ENCODE assay signal across 5 cellular contexts in genomic region chr12:105308839-105309238, GRCh38. TPM values are rescaled to one million over a fixed set of nuclear protein-coding genes. Genes with fewer than 3 reads are reported as not detected.
DNase-seq lines count a peak whose midpoint lies in the region; ATAC-seq, FAIRE-seq and TF ChIP-seq lines count a peak whose summit lies in the region.
"Not testable (repeated sequence)": the region's sequence is repeated elsewhere in the genome, so short reads cannot be mapped to it uniquely, and the experiment has no call there.

No MANE protein-coding gene starts in this region.

- WGBS in HepG2 (ENCODE audit: low lambda C conversion rate), result 96% methylated on average over 4 of the region's 4 CpGs
- no CpG with 5 or more reads among the region's 4 CpGs for WGBS in trophoblast cell (ENCODE audit: extremely low coverage, insufficient coverage, insufficient read length)

- H2BK12ac ChIP-seq in trophoblast cell (ENCODE audit: low read length), result peak overlapping the region; percentile 84

- CTCF ChIA-PET in HepG2 (lab: Yijun Ruan, JAX; ENCODE audit: low intra/inter-chr PET ratio, low total read pairs), result not testable (repeated sequence)

- TF ChIP-seq CTCF in 22Rv1 (IDR thresholded peaks at IDR 0.05); ascending aorta (IDR thresholded peaks at IDR 0.05); endothelial cell (IDR thresholded peaks at IDR 0.05; ENCODE audit: unreplicated experiment); HepG2 (CRISPR knock-in tag; IDR thresholded peaks at IDR 0.05): not testable (repeated sequence)

- in situ Hi-C loops in HepG2 (cut with HindIII; ENCODE audit: extremely low pct_ligation_motif_present, low pct_unique_long_range_greater_than_20kb), result not testable (repeated sequence)

- not testable (repeated sequence) for TF ChIP-seq EP300 in HepG2 (IDR thresholded peaks at IDR 0.05; ENCODE audit: low read depth in 2 of 2, low read length in 2 of 2); HepG2 (CRISPR knock-in tag; IDR thresholded peaks at IDR 0.05; ENCODE audit: borderline replicate concordance)

- peaks cover 12% of the 10 kb centered on the region for H3K4me1 Mint-ChIP-seq in endothelial cell (ENCODE audit: unreplicated experiment)

- peaks cover 11 to 12% of the 10 kb centered on the region in 2 donors for H3K4me1 ChIP-seq in ascending aorta
- H3K4me1 ChIP-seq in HepG2 (ENCODE audit: insufficient read depth, low read length), result peaks cover 12% of the 10 kb centered on the region
- H3K4me1 ChIP-seq in trophoblast cell (ENCODE audit: control insufficient read depth in 1 of 2, insufficient read depth in 2 of 2, low read length in 2 of 2), result not testable (repeated sequence)

- H3K27ac ChIP-seq in 22Rv1 (peak overlapping the region; percentile 58), ascending aorta (peak overlapping the region; percentile 75 to 78), trophoblast cell (ENCODE audit: low read depth, low read length) (peak overlapping the region; percentile 46)
- H3K27ac ChIP-seq in HepG2 (ENCODE audit: extremely low read length, insufficient read depth, low read length), result not testable (repeated sequence)

- not testable (repeated sequence) for H4K12ac ChIP-seq in trophoblast cell (ENCODE audit: low read depth, low read length)

- H3K79me1 ChIP-seq in trophoblast cell (ENCODE audit: low read length), result not testable (repeated sequence)

- not testable (repeated sequence) for H3K27me3 ChIP-seq in ascending aorta; HepG2 (ENCODE audit: control insufficient read depth in 1 of 2, insufficient read depth in 2 of 2, low read length in 2 of 2); trophoblast cell (ENCODE audit: insufficient read depth, low read length)

- H3K27me3 Mint-ChIP-seq in endothelial cell (ENCODE audit: unreplicated experiment), result not testable (repeated sequence)

- not testable (repeated sequence) for H3K4ac ChIP-seq in trophoblast cell (ENCODE audit: low read depth, low read length)

- H3K23ac ChIP-seq in trophoblast cell (ENCODE audit: low read length), result not testable (repeated sequence)

- H3K9me3 Mint-ChIP-seq in endothelial cell (ENCODE audit: unreplicated experiment), result not testable (repeated sequence)

- not testable (repeated sequence) for BruUV-seq in HepG2 (replicated peaks; lab: Mats Ljungman, UMichigan)

- not testable (repeated sequence) for DNase-seq in ascending aorta (ENCODE audit: low spot score in 2 of 2); endothelial cell (ENCODE audit: low spot score); HepG2 (ENCODE audit: low spot score)
- DNase-seq in trophoblast cell, result peak; percentile 38 to 68

- H2BK120ac ChIP-seq in trophoblast cell (ENCODE audit: insufficient read depth, low read length, poor library complexity), result peak overlapping the region; percentile 93

- not testable (repeated sequence) for H3K9me3 ChIP-seq in ascending aorta; HepG2 (ENCODE audit: low read length); trophoblast cell (ENCODE audit: insufficient read depth, low read depth, low read length)

- H2AFZ ChIP-seq in HepG2 (ENCODE audit: low read length); trophoblast cell (ENCODE audit: insufficient read depth, low read length, poor library complexity): not testable (repeated sequence)

- not testable (repeated sequence) for H4K8ac ChIP-seq in trophoblast cell (ENCODE audit: low read depth, low read length)

- H3K18ac ChIP-seq in trophoblast cell (ENCODE audit: low read length), result not testable (repeated sequence)

- TF ChIP-seq POLR2A in HepG2 (IDR thresholded peaks at IDR 0.05; ENCODE audit: insufficient read depth in 1 of 2, low read depth in 2 of 2, low read length in 2 of 2), result not testable (repeated sequence)

- H3K9ac ChIP-seq in HepG2 (ENCODE audit: insufficient read depth, low read depth, low read length); trophoblast cell (ENCODE audit: low read length): not testable (repeated sequence)

- not testable (repeated sequence) for H3K36me3 Mint-ChIP-seq in endothelial cell (ENCODE audit: low read depth, unreplicated experiment)

- intact Hi-C loops in ascending aorta (cut with DNase I); HepG2 (cut with micrococcal nuclease; ENCODE audit: unreplicated experiment): not testable (repeated sequence)

- H4K20me1 ChIP-seq in HepG2 (ENCODE audit: insufficient read depth, low read length), result not testable (repeated sequence)

- H3K79me2 ChIP-seq in HepG2 (ENCODE audit: insufficient read depth, low read length); trophoblast cell (ENCODE audit: control insufficient read depth, insufficient read depth, low read length, poor library complexity): not testable (repeated sequence)

- not testable (repeated sequence) for H2AK5ac ChIP-seq in trophoblast cell (ENCODE audit: low read length)

- H3K36me3 ChIP-seq in ascending aorta; HepG2 (replicated peaks in 1 of 2; ENCODE audit: control insufficient read depth in 1 of 2, insufficient read depth in 2 of 2, low read length in 2 of 2); trophoblast cell (ENCODE audit: control insufficient read depth in 1 of 2, insufficient read depth in 2 of 2, low read length in 2 of 2): not testable (repeated sequence)

- H3K27ac Mint-ChIP-seq in endothelial cell (ENCODE audit: unreplicated experiment), result peak overlapping the region; percentile 82

- POLR2A ChIA-PET in HepG2 (lab: Yijun Ruan, JAX), result interaction anchor here (1.4 kb wide), 1 partner anchor 8 kb away, joined by 3 read pairs; no protein-coding TSS in a partner anchor

- not testable (repeated sequence) for TF ChIP-seq RAD21 in HepG2 (CRISPR knock-in tag; IDR thresholded peaks at IDR 0.05)

- H3K4me3 ChIP-seq in ascending aorta; HepG2 (replicated peaks in 1 of 3; ENCODE audit: insufficient read depth in 1 of 3, low read depth in 2 of 3, low read length in 3 of 3); trophoblast cell (ENCODE audit: low read depth, low read length): not testable (repeated sequence)

- not testable (repeated sequence) for H3K4me2 ChIP-seq in HepG2 (ENCODE audit: low read depth, low read length); trophoblast cell (ENCODE audit: low read length)

- H2BK5ac ChIP-seq in trophoblast cell (ENCODE audit: low read depth, low read length, poor library complexity), result peak overlapping the region; percentile 79

- H3K4me3 Mint-ChIP-seq in endothelial cell (ENCODE audit: unreplicated experiment), result not testable (repeated sequence)

- H3K14ac ChIP-seq in trophoblast cell (ENCODE audit: low read length), result peak overlapping the region; percentile 72

- FAIRE-seq in HepG2 (lab: Jason Lieb, UNC), result not testable (repeated sequence)

- H4K91ac ChIP-seq in trophoblast cell (ENCODE audit: low read depth, low read length), result peak overlapping the region; percentile 59

- not testable (repeated sequence) for ATAC-seq in HepG2

TF ChIP-seq in HepG2, 621 proteins besides CTCF, POLR2A, EP300 and RAD21:
- peak; percentile 99 for TF ChIP-seq ZNF761 (CRISPR knock-in tag; conservative IDR thresholded peaks at IDR 0.05)

RNA-seq across cellular contexts. Expression of gene C12orf75, which starts 21.7 kb away (rescaled TPM):
- total RNA-seq in ascending aorta, result 56.5 TPM
- total RNA-seq in endothelial cell (ENCODE audit: unreplicated experiment), result 24.0 TPM
- 10.1 and 16.1 TPM in 2 replicates for total RNA-seq in HepG2 (2016; rRNA removed; fragmentation: Illumina TruSeq; extraction: Trizol)
- 71.1 and 82.2 TPM in 2 replicates for total RNA-seq in HepG2 (2016; cell fraction: cytosol; rRNA removed; fragmentation: Illumina TruSeq; extraction: Trizol; ENCODE audit: low read depth)
- total RNA-seq in HepG2 (2016; cell fraction: insoluble cytoplasmic fraction; rRNA removed; fragmentation: Illumina TruSeq; extraction: Trizol), result 8.9 and 15.8 TPM in 2 replicates
- 64.7 and 80.3 TPM in 2 replicates for total RNA-seq in HepG2 (2016; cell fraction: membrane; rRNA removed; fragmentation: Illumina TruSeq; extraction: Trizol)
- total RNA-seq in HepG2 (2016; cell fraction: nucleus; rRNA removed; fragmentation: Illumina TruSeq; extraction: Trizol), result 6.3 and 7.4 TPM in 2 replicates
- polyA plus RNA-seq in HepG2 (2011; rRNA removed), result 13.2 and 19.8 TPM in 2 replicates
- polyA plus RNA-seq in HepG2 (2011; cell fraction: cytosol; rRNA removed), result 8.5 and 10.3 TPM in 2 replicates
- polyA plus RNA-seq in HepG2 (2011; cell fraction: nucleus; rRNA removed), result 2.6 and 4.3 TPM in 2 replicates
- 8.8 and 19.4 TPM in 2 replicates for polyA plus RNA-seq in HepG2 (2012)
- polyA plus RNA-seq in HepG2 (2016; cell fraction: cytosol; fragmentation: Illumina TruSeq; extraction: Trizol; ENCODE audit: low read depth), result 130 and 134 TPM in 2 replicates
- polyA plus RNA-seq in HepG2 (2016; cell fraction: insoluble cytoplasmic fraction; fragmentation: Illumina TruSeq; extraction: Trizol; ENCODE audit: low read depth), result 14.7 and 17.0 TPM in 2 replicates
- polyA plus RNA-seq in HepG2 (2016; cell fraction: membrane; fragmentation: Illumina TruSeq; extraction: Trizol; ENCODE audit: low read depth), result 83.7 and 94.5 TPM in 2 replicates
- 9.2 and 11.9 TPM in 2 replicates for polyA plus RNA-seq in HepG2 (2016; cell fraction: nucleus; fragmentation: Illumina TruSeq; extraction: Trizol; ENCODE audit: insufficient read depth, low read depth)
- polyA minus RNA-seq in HepG2 (2011; rRNA and poly(A)+ RNA removed; ENCODE audit: low replicate concordance), result 1.1 and 5.6 TPM in 2 replicates
- polyA minus RNA-seq in HepG2 (2011; cell fraction: cytosol; rRNA and poly(A)+ RNA removed), result 3.3 and 8.6 TPM in 2 replicates
- polyA minus RNA-seq in HepG2 (2011; cell fraction: nucleus; rRNA and poly(A)+ RNA removed), result 5.2 and 6.8 TPM in 2 replicates
- 92.3 and 94.7 TPM in 2 replicates for polyA plus RNA-seq in trophoblast cell (2013)
